In the genomic region with DNA sequence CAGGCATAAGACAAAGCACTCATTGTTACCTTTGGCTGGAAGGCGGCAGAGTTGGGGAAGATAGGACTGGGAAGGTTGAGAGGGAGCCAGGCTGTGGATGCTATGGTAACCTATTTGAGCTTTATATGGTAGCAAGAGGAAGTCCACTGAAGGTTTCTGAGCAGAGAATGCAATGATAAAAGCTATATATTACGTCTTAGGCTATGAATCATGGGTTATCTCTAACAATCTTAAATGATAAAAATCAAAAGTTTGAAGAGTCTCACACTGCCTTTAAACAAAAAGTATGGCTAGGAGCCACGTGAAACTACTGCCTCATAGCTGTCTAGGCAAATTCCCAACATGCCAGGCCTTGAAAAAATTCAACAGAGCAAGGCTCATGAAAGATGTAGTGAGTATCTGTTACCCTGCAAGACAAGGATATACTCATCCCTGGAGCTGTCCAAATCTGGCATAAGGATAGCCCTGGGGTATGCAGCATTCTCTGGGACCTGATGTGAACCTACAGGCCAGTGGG, we compare ENCODE assay signal across 1 cellular context.
TF ChIP-seq lines count a peak whose summit lies in the region.

No MANE protein-coding gene starts in this region.

TF ChIP-seq in IMR-90, 13 proteins besides CTCF, POLR2A, EP300 and RAD21:
- TF ChIP-seq SMC3 (IDR thresholded peaks at IDR 0.05; ENCODE audit: low read depth, low read length) (no peak), RCOR1 (IDR thresholded peaks at IDR 0.05; ENCODE audit: insufficient replicate concordance, low read length) (no peak), RFX5 (IDR thresholded peaks at IDR 0.05; ENCODE audit: low read depth, low read length) (no peak), CHD1 (IDR thresholded peaks at IDR 0.05; ENCODE audit: low read depth, low read length) (no peak), MAZ (IDR thresholded peaks at IDR 0.05; ENCODE audit: borderline replicate concordance, low read depth, low read length) (no peak), MAFK (IDR thresholded peaks at IDR 0.05; ENCODE audit: low read depth, low read length) (no peak), MXI1 (IDR thresholded peaks at IDR 0.05; ENCODE audit: borderline replicate concordance, low read depth, low read length) (no peak), NFE2L2 (IDR thresholded peaks at IDR 0.05; ENCODE audit: low read depth, low read length) (no peak), CEBPB (IDR thresholded peaks at IDR 0.05; ENCODE audit: low read depth, low read length) (no peak)
